8 cellular contexts compared by ENCODE assay signal in genomic region chr4:102503301-102503746, GRCh38. TPM values are rescaled to one million over a fixed set of nuclear protein-coding genes. Genes with fewer than 3 reads are reported as not detected.
A peak's percentile ranks its signal among the peaks of the same experiment; 100 is the strongest.
DNase-seq lines count a peak whose midpoint lies in the region; ATAC-seq, FAIRE-seq and TF ChIP-seq lines count a peak whose summit lies in the region.

No MANE protein-coding gene starts in this region.

- H3K36me3 ChIP-seq in heart right ventricle = no peaks in the 10 kb centered on the region
- H3K36me3 ChIP-seq in keratinocyte (ENCODE audit: control insufficient read depth in 2 of 2, extremely low read depth in 1 of 2, insufficient read depth in 2 of 2, low read length in 2 of 2) = no peaks in the 10 kb centered on the region
- H3K36me3 ChIP-seq in upper lobe of right lung = no peaks in the 10 kb centered on the region

- H3K9me3 ChIP-seq in heart right ventricle = no peaks in the 10 kb centered on the region
- H3K9me3 ChIP-seq in keratinocyte (ENCODE audit: control insufficient read depth, low read depth, low read length) = no peaks in the 10 kb centered on the region
- no peaks in the 10 kb centered on the region for H3K9me3 ChIP-seq in upper lobe of right lung

- no peaks in the 10 kb centered on the region for H3K9me3 Mint-ChIP-seq in T-helper 1 cell treated with Interleukin-12 subunit alpha and Interleukin-12 subunit beta and Interleukin-4 antibody, amounts not matched to agents 30 μg/mL and 1 μg/mL, for 36 hours

- H3K27me3 Mint-ChIP-seq in T-helper 1 cell treated with Interleukin-12 subunit alpha and Interleukin-12 subunit beta and Interleukin-4 antibody, amounts not matched to agents 30 μg/mL and 1 μg/mL, for 36 hours (ENCODE audit: low read depth) = no peaks in the 10 kb centered on the region

- dilution Hi-C loops in keratinocyte (cut with MboI; ENCODE audit: extremely low pct_ligation_motif_present, low sequenced_read_pairs) = no loop called here

- H2AFZ ChIP-seq in keratinocyte (ENCODE audit: control insufficient read depth, low read length) = no peak overlapping the region

- peak overlapping the region; percentile 97 for H3K9ac ChIP-seq in keratinocyte (ENCODE audit: control insufficient read depth, extremely low read depth, insufficient read depth, low read length)

- H3K27ac ChIP-seq in heart right ventricle (peak overlapping the region in 5 of 10 donors; percentile 97 to 100 (median 99)), keratinocyte (ENCODE audit: control insufficient read depth, insufficient read depth, low read length) (peak overlapping the region; percentile 97), upper lobe of right lung (peak overlapping the region; percentile 98)

- H3K4me3 ChIP-seq in heart right ventricle = peak overlapping the region in 7 of 10 donors; percentile 65 to 98 (median 88)
- peak overlapping the region; percentile 90 to 95 (median 92) for H3K4me3 ChIP-seq in keratinocyte (ENCODE audit: control insufficient read depth in 2 of 3, extremely low read depth in 1 of 3, insufficient read depth in 2 of 3, low read depth in 1 of 3, low read length in 3 of 3)
- peak overlapping the region; percentile 92 for H3K4me3 ChIP-seq in upper lobe of right lung

- H3K79me2 ChIP-seq in keratinocyte (ENCODE audit: control insufficient read depth, insufficient read depth, low read length) = peaks cover 61% of the 10 kb centered on the region

- intact Hi-C loops in heart right ventricle (cut with DNase I) = loop anchor here in 9 of 10 donors (5.0 to 10.0 kb wide), 11 partner anchors 49 to 361 kb away; partner anchors contain the start of genes UBE2D3 (in 2 of the 9) and CISD2 (in 1 of the 9)
- intact Hi-C loops in cardiac septum (cut with DNase I) = loop anchor here (5.0 kb wide), 4 partner anchors 39 to 364 kb away; partner anchors contain the start of gene CISD2
- intact Hi-C loops in upper lobe of right lung (cut with DNase I) = no loop called here

- H3K4me2 ChIP-seq in keratinocyte (ENCODE audit: control insufficient read depth, extremely low read depth, insufficient read depth, low read depth, low read length) = peak overlapping the region; percentile 82

- peaks cover 11% of the 10 kb centered on the region for H3K36me3 Mint-ChIP-seq in T-helper 1 cell treated with Interleukin-12 subunit alpha and Interleukin-12 subunit beta and Interleukin-4 antibody, amounts not matched to agents 30 μg/mL and 1 μg/mL, for 36 hours (ENCODE audit: low read depth)

- ATAC-seq in heart right ventricle (no peak), upper lobe of right lung (no peak), GM21723 (IDR thresholded peaks at IDR 0.05; ENCODE audit: unreplicated experiment) (no peak)

- TF ChIP-seq CTCF in heart right ventricle (IDR thresholded peaks at IDR 0.05) (no peak), keratinocyte (optimal IDR thresholded peaks at IDR 0.05 in 1 of 3, IDR thresholded peaks at IDR 0.05 in 1 of 3, conservative IDR thresholded peaks at IDR 0.05 in 1 of 3; ENCODE audit: extremely low read depth in 1 of 3, insufficient read depth in 2 of 3, low read length in 3 of 3) (no peak), upper lobe of right lung (IDR thresholded peaks at IDR 0.05) (no peak)

- FAIRE-seq in keratinocyte (lab: Jason Lieb, UNC) = no peak

- H3K27ac Mint-ChIP-seq in T-helper 1 cell treated with Interleukin-12 subunit alpha and Interleukin-12 subunit beta and Interleukin-4 antibody, amounts not matched to agents 30 μg/mL and 1 μg/mL, for 36 hours = peak overlapping the region; percentile 77

- peaks cover 5 to 68% (median 60%) of the 10 kb centered on the region in 9 donors for H3K4me1 ChIP-seq in heart right ventricle
- H3K4me1 ChIP-seq in keratinocyte (ENCODE audit: control insufficient read depth, extremely low read depth, insufficient read depth, low read length) = peaks cover 19% of the 10 kb centered on the region
- H3K4me1 ChIP-seq in upper lobe of right lung = peaks cover 48% of the 10 kb centered on the region

- no peaks in the 10 kb centered on the region for H4K20me1 ChIP-seq in keratinocyte (ENCODE audit: control insufficient read depth, extremely low read depth, insufficient read depth, low read length)

- H3K27me3 ChIP-seq in heart right ventricle (no peaks in the 10 kb centered on the region), keratinocyte (ENCODE audit: control insufficient read depth, extremely low read depth, insufficient read depth, low read length) (no peaks in the 10 kb centered on the region), upper lobe of right lung (no peaks in the 10 kb centered on the region)

- no peaks in the 10 kb centered on the region for H3K9me1 ChIP-seq in keratinocyte (ENCODE audit: control insufficient read depth, extremely low read depth, insufficient read depth, low read length)

- peaks cover 31% of the 10 kb centered on the region for H3K4me1 Mint-ChIP-seq in T-helper 1 cell treated with Interleukin-12 subunit alpha and Interleukin-12 subunit beta and Interleukin-4 antibody, amounts not matched to agents 30 μg/mL and 1 μg/mL, for 36 hours (ENCODE audit: low read depth)

- whole genome bisulfite sequencing in heart right ventricle, 2 donors = 27 to 29% methylated on average over 3 of the region's 3 CpGs

- DNase-seq in heart right ventricle (no peak), cardiac septum (ENCODE audit: low spot score) (no peak), keratinocyte (ENCODE audit: low read depth, low spot score) (no peak), upper lobe of right lung (no peak), islet precursor cell (no peak), DMS114 treated with DMSO at 0.1 percent for 48 hours (lab: John Stamatoyannopoulos, UW; ENCODE audit: unreplicated experiment) (no peak)

- H3K4me3 Mint-ChIP-seq in T-helper 1 cell treated with Interleukin-12 subunit alpha and Interleukin-12 subunit beta and Interleukin-4 antibody, amounts not matched to agents 30 μg/mL and 1 μg/mL, for 36 hours = peak overlapping the region; percentile 93

RNA-seq across cellular contexts. Expression of gene NFKB1, which starts 2.2 kb away (rescaled TPM):
- 10 to 100 TPM; 17.0 to 30.3 (median 20.6) TPM for total RNA-seq in heart right ventricle
- polyA plus RNA-seq in heart right ventricle = 1 to 10 TPM; 4.5 to 7.9 TPM
- total RNA-seq in cardiac septum = 28.7 TPM
- 15.4 to 31.4 TPM (median 21.8 TPM) in 3 replicates for polyA plus RNA-seq in keratinocyte
- 12.2 TPM for polyA plus RNA-seq in keratinocyte (2011; ENCODE audit: low read depth)
- 15.6 and 19.2 TPM in 2 replicates for polyA plus RNA-seq in keratinocyte (2011; cell fraction: cytosol; rRNA removed)
- 33.6 and 36.7 TPM in 2 replicates for polyA plus RNA-seq in keratinocyte (2011; cell fraction: nucleus; rRNA removed)
- polyA plus RNA-seq in keratinocyte (2012; ENCODE audit: low replicate concordance) = 18.0 and 24.9 TPM in 2 replicates
- polyA minus RNA-seq in keratinocyte = 27.3 to 39.6 TPM (median 29.4 TPM) in 3 replicates
- 16.7 TPM for polyA minus RNA-seq in keratinocyte (2011; cell fraction: cytosol; rRNA and poly(A)+ RNA removed)
- 29.1 and 53.4 TPM in 2 replicates for polyA minus RNA-seq in keratinocyte (2011; cell fraction: nucleus; rRNA and poly(A)+ RNA removed)
- total RNA-seq in upper lobe of right lung = 48.8 TPM
